19 cellular contexts compared by ENCODE assay signal in genomic region chr1:6271554-6271953, GRCh38. TPM values are rescaled to one million over a fixed set of nuclear protein-coding genes. Genes with fewer than 3 reads are reported as not detected.
DNase-seq lines count a peak whose midpoint lies in the region; ATAC-seq and TF ChIP-seq lines count a peak whose summit lies in the region.
"Had no signal": no experiment of that assay in that cellular context is flagged by ENCODE, and none has a peak within 500 bp of the region (broad histone marks: within the 10 kb centered on the region; RNA-seq: fewer than 3 reads in every experiment).

No MANE protein-coding gene starts in this region.

- ATAC-seq in mucosa of descending colon (peak; percentile 63), sciatic nerve (no peak)
- ATAC-seq in activated CD8-positive, alpha-beta T cell treated with anti-CD3 and anti-CD28 coated beads for 36 hours = no peak

- no peaks in the 10 kb centered on the region for H3K36me3 ChIP-seq in mucosa of descending colon (ENCODE audit: low read depth)
- H3K36me3 ChIP-seq in H7 (replicated peaks; ENCODE audit: control insufficient read depth, insufficient read depth, low read length) = no peaks in the 10 kb centered on the region; the same call in 1 of the 2 replicates
- H3K36me3 ChIP-seq: ovary had no signal

- DNase-seq in COLO668 (lab: John Stamatoyannopoulos, UW; ENCODE audit: unreplicated experiment) = peak; percentile 88
- peak; percentile 81 for DNase-seq in NCI-H146 (lab: John Stamatoyannopoulos, UW)
- DNase-seq in SW480 (ENCODE audit: low spot score) = peak; percentile 81
- peak in 2 of 3 donors; percentile 55 to 71 for DNase-seq in mucosa of descending colon
- no peak for DNase-seq in NCI-H2171 (lab: John Stamatoyannopoulos, UW)
- DNase-seq in activated CD8-positive, alpha-beta T cell treated with anti-CD3 and anti-CD28 coated beads for 36 hours = no peak
- no peak for DNase-seq in H7
- no peak for DNase-seq in sciatic nerve (ENCODE audit: low spot score)
- DNase-seq: central memory CD4-positive, alpha-beta T cell; GF-D8; left cardiac atrium; NCI-H2081 treated with DMSO at 0.1 percent for 48 hours; ovary; SHP77 treated with DMSO at 0.1 percent for 48 hours; stimulated activated CD4-positive, alpha-beta T cell treated with anti-CD3 and anti-CD28 coated beads, Interleukin-4, amount 100 ng/mL, for 4 hours; stimulated activated CD8-positive, alpha-beta memory T cell treated with anti-CD3 and anti-CD28 coated beads, Interleukin-4, amount 100 ng/mL, for 48 hours had no signal

- H3K9me3 ChIP-seq in mucosa of descending colon = no peaks in the 10 kb centered on the region
- H3K9me3 ChIP-seq: ovary had no signal

- CTCF ChIA-PET in activated CD8-positive, alpha-beta T cell treated with anti-CD3 and anti-CD28 coated beads for 36 hours (lab: Charles Lee) = interaction anchor here (0.7 kb wide), 1 partner anchor 16 kb away, joined by 3 read pairs; no protein-coding TSS in a partner anchor

- H3K27me3 ChIP-seq in H7 (ENCODE audit: control insufficient read depth, insufficient read depth, low read length) = no peaks in the 10 kb centered on the region
- H3K27me3 ChIP-seq: ovary had no signal

- intact Hi-C loops in mucosa of descending colon (cut with DNase I, micrococcal nuclease) = no loop called here
- intact Hi-C loops in activated CD8-positive, alpha-beta T cell treated with anti-CD3 and anti-CD28 coated beads for 36 hours (cut with micrococcal nuclease) = no loop called here
- intact Hi-C loops in sciatic nerve (cut with DNase I) = no loop called here

- no peaks in the 10 kb centered on the region for H3K27me3 Mint-ChIP-seq in activated CD8-positive, alpha-beta T cell treated with anti-CD3 and anti-CD28 coated beads for 36 hours

- no peak overlapping the region for H3K27ac Mint-ChIP-seq in activated CD8-positive, alpha-beta T cell treated with anti-CD3 and anti-CD28 coated beads for 36 hours
- H3K27ac Mint-ChIP-seq: T-helper 2 cell treated with Interferon-gamma antibody and Interleukin-4, amounts not matched to agents 5 μg/mL and 100 μg/mL, for 36 hours had no signal

- H3K4me1 ChIP-seq in mucosa of descending colon (ENCODE audit: low read depth) = peaks cover 41% of the 10 kb centered on the region

- POLR2A ChIA-PET in activated CD8-positive, alpha-beta T cell treated with anti-CD3 and anti-CD28 coated beads for 36 hours (lab: Charles Lee) = no interaction called here

- H3K4me3 ChIP-seq in mucosa of descending colon (no peak overlapping the region), H7 (ENCODE audit: insufficient read depth, low read depth, low read length) (no peak overlapping the region)
- H3K4me3 ChIP-seq: ovary had no signal

- no peaks in the 10 kb centered on the region for H3K9me3 Mint-ChIP-seq in activated CD8-positive, alpha-beta T cell treated with anti-CD3 and anti-CD28 coated beads for 36 hours
- H3K9me3 Mint-ChIP-seq: T-helper 2 cell treated with Interferon-gamma antibody and Interleukin-4, amounts not matched to agents 5 μg/mL and 100 μg/mL, for 36 hours had no signal

- no peak for TF ChIP-seq CTCF in mucosa of descending colon (IDR thresholded peaks at IDR 0.05)
- no peak for TF ChIP-seq CTCF in activated CD8-positive, alpha-beta T cell treated with anti-CD3 and anti-CD28 coated beads for 36 hours (IDR thresholded peaks at IDR 0.05)

- H3K36me3 Mint-ChIP-seq in activated CD8-positive, alpha-beta T cell treated with anti-CD3 and anti-CD28 coated beads for 36 hours (ENCODE audit: low read depth) = no peaks in the 10 kb centered on the region

- H3K4me1 Mint-ChIP-seq in activated CD8-positive, alpha-beta T cell treated with anti-CD3 and anti-CD28 coated beads for 36 hours (ENCODE audit: low read depth) = no peaks in the 10 kb centered on the region

- no peak overlapping the region for H3K4me3 Mint-ChIP-seq in activated CD8-positive, alpha-beta T cell treated with anti-CD3 and anti-CD28 coated beads for 36 hours
- H3K4me3 Mint-ChIP-seq: T-helper 2 cell treated with Interferon-gamma antibody and Interleukin-4, amounts not matched to agents 5 μg/mL and 100 μg/mL, for 36 hours had no signal

RNA-seq across cellular contexts. Expression of gene GPR153, which starts 10.7 kb away (rescaled TPM):
- total RNA-seq in mucosa of descending colon = 10 to 100 TPM; 20.2 to 28.3 (median 20.4) TPM
- under 1 TPM; 0.34 to 0.41 TPM for total RNA-seq in activated CD8-positive, alpha-beta T cell treated with anti-CD3 and anti-CD28 coated beads for 36 hours
- 15.6 and 25.2 TPM in 2 replicates for total RNA-seq in H7 (2014; rRNA removed; shearing (Covaris generic))
- 10.6 TPM for total RNA-seq in sciatic nerve

RNA-seq across cellular contexts. Expression of gene HES3, which starts 27.6 kb away (rescaled TPM):
- total RNA-seq in mucosa of descending colon (not detected), sciatic nerve (not detected)
- not detected for total RNA-seq in activated CD8-positive, alpha-beta T cell treated with anti-CD3 and anti-CD28 coated beads for 36 hours
- total RNA-seq in H7 (2014; rRNA removed; shearing (Covaris generic)) = 28.2 and 38.8 TPM in 2 replicates
- total RNA-seq: left cardiac atrium, M059J, ovary, skeletal muscle tissue had no signal

RNA-seq across cellular contexts. Expression of gene ICMT, which starts 35.8 kb away (rescaled TPM):
- total RNA-seq in mucosa of descending colon (10 to 100 TPM; 50.4 to 72.3 (median 55.8) TPM), sciatic nerve (41.9 TPM)
- total RNA-seq in activated CD8-positive, alpha-beta T cell treated with anti-CD3 and anti-CD28 coated beads for 36 hours = 10 to 100 TPM; 35.3 to 38.1 TPM
- 195 and 196 TPM in 2 replicates for total RNA-seq in H7 (2014; rRNA removed; shearing (Covaris generic))

Comparison
In these comparisons a context has a peak if more than half of its experiments do, and no peak if none do; other contexts are left out.
1. DNase-seq: peak in COLO668 (single experiment), NCI-H146 (single experiment), SW480 (single experiment) and mucosa of descending colon (2 of 3); none in NCI-H2171 (single experiment), activated CD8-positive, alpha-beta T cell treated with anti-CD3 and anti-CD28 coated beads for 36 hours (single experiment), H7 (single experiment) and sciatic nerve (single experiment).
2. RNA of gene HES3, which starts 27.6 kb away (total RNA-seq): 28.2 to 38.8 TPM in H7; not detected in mucosa of descending colon, not detected in activated CD8-positive, alpha-beta T cell treated with anti-CD3 and anti-CD28 coated beads for 36 hours and not detected in sciatic nerve (single experiment); every median in the first group is over 10 times any median in the second.